Comparison of ENCODE assay signal across 1 cellular context in the genomic region with DNA sequence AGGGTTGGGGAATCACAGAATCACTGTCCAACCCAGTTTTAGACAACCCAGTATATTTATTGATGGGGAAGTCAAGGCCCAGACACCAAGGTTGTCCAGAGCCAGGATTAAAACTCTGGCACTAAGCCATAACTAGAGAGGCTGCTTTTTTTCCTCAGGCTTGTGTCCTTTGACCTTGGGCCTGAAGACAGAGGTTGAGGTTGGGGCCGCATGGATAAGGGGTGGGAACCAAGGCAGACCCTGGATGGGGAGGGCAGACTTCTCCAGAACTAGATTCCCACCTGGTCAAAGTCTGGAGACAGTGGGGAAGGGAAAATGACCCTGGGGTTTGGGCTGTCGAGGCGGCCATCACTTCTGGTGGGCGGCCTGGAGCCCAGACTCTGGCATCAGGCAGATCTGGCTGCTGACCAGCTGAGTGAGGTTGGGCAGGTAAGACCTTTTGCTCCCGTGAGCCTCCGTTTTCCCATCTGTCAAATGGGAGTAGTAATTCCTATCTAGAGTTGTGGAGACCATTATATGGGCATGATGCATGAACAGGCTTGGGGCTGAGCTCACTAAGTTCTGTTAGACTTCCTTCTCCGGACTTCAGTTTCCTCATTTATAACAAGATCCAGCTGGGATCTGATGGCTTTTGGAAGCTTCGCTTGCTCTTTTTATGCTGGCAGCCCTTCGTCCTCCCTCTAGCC.
TF ChIP-seq lines count a peak whose summit lies in the region.

No MANE protein-coding gene starts in this region.

TF ChIP-seq in K562, 482 proteins besides CTCF, POLR2A, EP300 and RAD21:
- TF ChIP-seq NONO (IDR thresholded peaks at IDR 0.05; ENCODE audit: low read depth in 2 of 2, low read length in 1 of 2) (no peak), MCM7 (IDR thresholded peaks at IDR 0.05) (no peak), ESRRA (IDR thresholded peaks at IDR 0.05; ENCODE audit: borderline replicate concordance, low read depth) (peak; percentile 35), ESRRB (CRISPR knock-in tag; IDR thresholded peaks at IDR 0.05; ENCODE audit: borderline replicate concordance) (no peak), ZNF384 (IDR thresholded peaks at IDR 0.05; ENCODE audit: low read depth, low read length) (no peak), HNRNPLL (IDR thresholded peaks at IDR 0.05; ENCODE audit: low read depth, low read length, poor library complexity, severe bottlenecking) (peak; percentile 27), SIN3A (IDR thresholded peaks at IDR 0.05; ENCODE audit: borderline replicate concordance in 2 of 2, control insufficient read depth in 1 of 2, low read depth in 2 of 2, low read length in 2 of 2) (no peak), BCOR (IDR thresholded peaks at IDR 0.05) (peak; percentile 83), CREM (IDR thresholded peaks at IDR 0.05; ENCODE audit: low read depth) (no peak), NFIC (IDR thresholded peaks at IDR 0.05) (peak; percentile 83), ADNP (tag; IDR thresholded peaks at IDR 0.05) (peak; percentile 73), MTF1 (CRISPR knock-in tag; IDR thresholded peaks at IDR 0.05; ENCODE audit: borderline replicate concordance) (no peak), RBM25 (IDR thresholded peaks at IDR 0.05; ENCODE audit: low read depth, low read length, severe bottlenecking) (peak; percentile 76), KDM1A (IDR thresholded peaks at IDR 0.05) (peak in 1 of 2 experiments; percentile 47; a peak in 3 of 4 replicates), ZNF76 (CRISPR knock-in tag; IDR thresholded peaks at IDR 0.05; ENCODE audit: borderline replicate concordance) (no peak), NCOR1 (IDR thresholded peaks at IDR 0.05) (no peak), ZNF699 (CRISPR knock-in tag; IDR thresholded peaks at IDR 0.05; ENCODE audit: insufficient replicate concordance) (no peak), HNRNPUL1 (IDR thresholded peaks at IDR 0.05; ENCODE audit: low read length) (no peak)
- TF ChIP-seq, protein P1, sequence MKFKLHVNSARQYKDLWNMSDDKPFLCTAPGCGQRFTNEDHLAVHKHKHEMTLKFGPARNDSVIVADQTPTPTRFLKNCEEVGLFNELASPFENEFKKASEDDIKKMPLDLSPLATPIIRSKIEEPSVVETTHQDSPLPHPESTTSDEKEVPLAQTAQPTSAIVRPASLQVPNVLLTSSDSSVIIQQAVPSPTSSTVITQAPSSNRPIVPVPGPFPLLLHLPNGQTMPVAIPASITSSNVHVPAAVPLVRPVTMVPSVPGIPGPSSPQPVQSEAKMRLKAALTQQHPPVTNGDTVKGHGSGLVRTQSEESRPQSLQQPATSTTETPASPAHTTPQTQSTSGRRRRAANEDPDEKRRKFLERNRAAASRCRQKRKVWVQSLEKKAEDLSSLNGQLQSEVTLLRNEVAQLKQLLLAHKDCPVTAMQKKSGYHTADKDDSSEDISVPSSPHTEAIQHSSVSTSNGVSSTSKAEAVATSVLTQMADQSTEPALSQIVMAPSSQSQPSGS (CRISPR knock-in tag; IDR thresholded peaks at IDR 0.05) = no peak
- TF ChIP-seq, protein P2, sequence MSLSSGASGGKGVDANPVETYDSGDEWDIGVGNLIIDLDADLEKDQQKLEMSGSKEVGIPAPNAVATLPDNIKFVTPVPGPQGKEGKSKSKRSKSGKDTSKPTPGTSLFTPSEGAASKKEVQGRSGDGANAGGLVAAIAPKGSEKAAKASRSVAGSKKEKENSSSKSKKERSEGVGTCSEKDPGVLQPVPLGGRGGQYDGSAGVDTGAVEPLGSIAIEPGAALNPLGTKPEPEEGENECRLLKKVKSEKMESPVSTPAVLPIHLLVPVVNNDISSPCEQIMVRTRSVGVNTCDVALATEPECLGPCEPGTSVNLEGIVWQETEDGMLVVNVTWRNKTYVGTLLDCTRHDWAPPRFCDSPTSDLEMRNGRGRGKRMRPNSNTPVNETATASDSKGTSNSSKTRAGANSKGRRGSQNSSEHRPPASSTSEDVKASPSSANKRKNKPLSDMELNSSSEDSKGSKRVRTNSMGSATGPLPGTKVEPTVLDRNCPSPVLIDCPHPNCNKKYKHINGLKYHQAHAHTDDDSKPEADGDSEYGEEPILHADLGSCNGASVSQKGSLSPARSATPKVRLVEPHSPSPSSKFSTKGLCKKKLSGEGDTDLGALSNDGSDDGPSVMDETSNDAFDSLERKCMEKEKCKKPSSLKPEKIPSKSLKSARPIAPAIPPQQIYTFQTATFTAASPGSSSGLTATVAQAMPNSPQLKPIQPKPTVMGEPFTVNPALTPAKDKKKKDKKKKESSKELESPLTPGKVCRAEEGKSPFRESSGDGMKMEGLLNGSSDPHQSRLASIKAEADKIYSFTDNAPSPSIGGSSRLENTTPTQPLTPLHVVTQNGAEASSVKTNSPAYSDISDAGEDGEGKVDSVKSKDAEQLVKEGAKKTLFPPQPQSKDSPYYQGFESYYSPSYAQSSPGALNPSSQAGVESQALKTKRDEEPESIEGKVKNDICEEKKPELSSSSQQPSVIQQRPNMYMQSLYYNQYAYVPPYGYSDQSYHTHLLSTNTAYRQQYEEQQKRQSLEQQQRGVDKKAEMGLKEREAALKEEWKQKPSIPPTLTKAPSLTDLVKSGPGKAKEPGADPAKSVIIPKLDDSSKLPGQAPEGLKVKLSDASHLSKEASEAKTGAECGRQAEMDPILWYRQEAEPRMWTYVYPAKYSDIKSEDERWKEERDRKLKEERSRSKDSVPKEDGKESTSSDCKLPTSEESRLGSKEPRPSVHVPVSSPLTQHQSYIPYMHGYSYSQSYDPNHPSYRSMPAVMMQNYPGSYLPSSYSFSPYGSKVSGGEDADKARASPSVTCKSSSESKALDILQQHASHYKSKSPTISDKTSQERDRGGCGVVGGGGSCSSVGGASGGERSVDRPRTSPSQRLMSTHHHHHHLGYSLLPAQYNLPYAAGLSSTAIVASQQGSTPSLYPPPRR (CRISPR knock-in tag; IDR thresholded peaks at IDR 0.05; ENCODE audit: borderline replicate concordance) = no peak
- TF ChIP-seq, protein P3, sequence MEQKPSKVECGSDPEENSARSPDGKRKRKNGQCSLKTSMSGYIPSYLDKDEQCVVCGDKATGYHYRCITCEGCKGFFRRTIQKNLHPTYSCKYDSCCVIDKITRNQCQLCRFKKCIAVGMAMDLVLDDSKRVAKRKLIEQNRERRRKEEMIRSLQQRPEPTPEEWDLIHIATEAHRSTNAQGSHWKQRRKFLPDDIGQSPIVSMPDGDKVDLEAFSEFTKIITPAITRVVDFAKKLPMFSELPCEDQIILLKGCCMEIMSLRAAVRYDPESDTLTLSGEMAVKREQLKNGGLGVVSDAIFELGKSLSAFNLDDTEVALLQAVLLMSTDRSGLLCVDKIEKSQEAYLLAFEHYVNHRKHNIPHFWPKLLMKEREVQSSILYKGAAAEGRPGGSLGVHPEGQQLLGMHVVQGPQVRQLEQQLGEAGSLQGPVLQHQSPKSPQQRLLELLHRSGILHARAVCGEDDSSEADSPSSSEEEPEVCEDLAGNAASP (IDR thresholded peaks at IDR 0.05) = no peak
